ENCODE assay signal across 19 cellular contexts in genomic region chr1:6101826-6102225, GRCh38. TPM values are rescaled to one million over a fixed set of nuclear protein-coding genes. Genes with fewer than 3 reads are reported as not detected.
DNase-seq lines count a peak whose midpoint lies in the region; ATAC-seq, FAIRE-seq and TF ChIP-seq lines count a peak whose summit lies in the region.
"Had no signal": no experiment of that assay in that cellular context is flagged by ENCODE, and none has a peak within 500 bp of the region (broad histone marks: within the 10 kb centered on the region; RNA-seq: fewer than 3 reads in every experiment).

No MANE protein-coding gene starts in this region.

- no peaks in the 10 kb centered on the region for H3K27me3 ChIP-seq in BLaER1 treated with 17β-estradiol and CSF1 and Interleukin-3, amounts not matched to agents 10 nM and 100 nM
- H3K27me3 ChIP-seq in GM12878 (replicated peaks in 1 of 2; ENCODE audit: control insufficient read depth in 2 of 2, insufficient read depth in 2 of 2, low read length in 1 of 2) (no peaks in the 10 kb centered on the region), sigmoid colon (peaks cover 0 to 65% (median 37%) of the 10 kb centered on the region in 3 donors)

- H3K4me1 ChIP-seq in BLaER1 treated with 17β-estradiol and CSF1 and Interleukin-3, amounts not matched to agents 10 nM and 100 nM: peaks cover 9 to 51% (median 38%) of the 10 kb centered on the region in 10 experiments; a peak in 19 of 20 replicates
- no peaks in the 10 kb centered on the region for H3K4me1 ChIP-seq in GM12878 (ENCODE audit: control insufficient read depth, insufficient read depth, low read length)
- peaks cover 0 to 3% (median 0%) of the 10 kb centered on the region in 4 donors for H3K4me1 ChIP-seq in sigmoid colon

- BruUV-seq in GM12878 (replicated peaks; lab: Mats Ljungman, UMichigan): no TSS peak

- peaks cover 19 to 34% (median 30%) of the 10 kb centered on the region in 11 experiments; a peak in 21 of 22 replicates for H3K36me3 ChIP-seq in BLaER1 treated with 17β-estradiol and CSF1 and Interleukin-3, amounts not matched to agents 10 nM and 100 nM
- H3K36me3 ChIP-seq in GM12878 (ENCODE audit: control insufficient read depth in 2 of 2, insufficient read depth in 2 of 2, low read length in 1 of 2) (peaks cover 0 to 8% of the 10 kb centered on the region in 2 experiments; a peak in 3 of 4 replicates), sigmoid colon (no peaks in the 10 kb centered on the region)

- peaks cover 0 to 10% of the 10 kb centered on the region in 2 donors for H3K36me3 Mint-ChIP-seq in activated T-cell treated with anti-CD3 and anti-CD28 coated beads, Interleukin-2, amount 50 U/mL, for 72 hours (ENCODE audit: insufficient read depth in 2 of 2)
- H3K36me3 Mint-ChIP-seq in activated T-cell treated with anti-CD3 and anti-CD28 coated beads, Interleukin-2, amount 50 U/mL, for 24 hours (ENCODE audit: low read depth): peaks cover 26% of the 10 kb centered on the region

- POLR2A ChIA-PET in GM12878 (lab: Charles Lee): no interaction called here

- H3K9ac ChIP-seq in BLaER1 treated with 17β-estradiol and CSF1 and Interleukin-3, amounts not matched to agents 10 nM and 100 nM: peak overlapping the region in 4 of 11 experiments; percentile 33 to 46 (median 40); a peak in 3 of 22 replicates
- H3K9ac ChIP-seq in GM12878 (ENCODE audit: control insufficient read depth, insufficient read depth, low read length): no peak overlapping the region

- H3K27ac ChIP-seq in BLaER1 treated with 17β-estradiol and CSF1 and Interleukin-3, amounts not matched to agents 10 nM and 100 nM: peak overlapping the region in 2 of 11 experiments; percentile 18 to 28; a peak in 1 of 22 replicates
- H3K27ac ChIP-seq in GM12878 (ENCODE audit: control insufficient read depth, insufficient read depth) (no peak overlapping the region), sigmoid colon (no peak overlapping the region)

- no peaks in the 10 kb centered on the region for H3K79me2 ChIP-seq in GM12878 (ENCODE audit: control insufficient read depth, insufficient read depth, low read length)

- 59% methylated on average over 8 of the region's 13 CpGs for WGBS in GM12878 (ENCODE audit: insufficient coverage, insufficient replicate concordance, low lambda C conversion rate, missing lambda C conversion rate)
- 32 to 55% methylated on average over 13 of the region's 13 CpGs for WGBS in sigmoid colon, 2 donors

- no peak for DNase-seq in activated T-cell treated with anti-CD3 and anti-CD28 coated beads, Interleukin-2, amount 50 U/mL, for 72 hours
- no peak for DNase-seq in activated T-cell treated with anti-CD3 and anti-CD28 coated beads, Interleukin-2, amount 50 U/mL, for 24 hours
- no peak for DNase-seq in GM12878 (ENCODE audit: low read depth, low spot score)
- peak; percentile 48 for DNase-seq in sigmoid colon
- DNase-seq in EL: no peak
- DNase-seq in NCI-H510A (lab: John Stamatoyannopoulos, UW): no peak
- DNase-seq: C1 segment of cervical spinal cord, DMS79 treated with DMSO at 0.1 percent for 48 hours, GOT3, KG1, NCI-H1436, NCI-H2029, NCI-H2171, NCI-H446 treated with DMSO at 0.1 percent for 48 hours, NCI-H748 treated with DMSO at 0.1 percent for 48 hours had no signal

- CTCF ChIA-PET in GM12878 (lab: Yijun Ruan, JAX): no interaction called here

- H3K9me3 ChIP-seq in BLaER1 treated with 17β-estradiol and CSF1 and Interleukin-3, amounts not matched to agents 10 nM and 100 nM (replicated peaks in 1 of 11): no peaks in the 10 kb centered on the region
- H3K9me3 ChIP-seq in GM12878 (replicated peaks; ENCODE audit: control insufficient read depth, insufficient read depth, low read length): no peaks in the 10 kb centered on the region
- no peaks in the 10 kb centered on the region for H3K9me3 ChIP-seq in sigmoid colon

- no peak for TF ChIP-seq RAD21 in GM12878 (IDR thresholded peaks at IDR 0.05; ENCODE audit: insufficient read depth, low read depth, low read length)

- peak; percentile 8 to 11 for ATAC-seq in activated T-cell treated with anti-CD3 and anti-CD28 coated beads, Interleukin-2, amount 50 U/mL, for 72 hours (replicated peaks in 1 of 2)
- peak; percentile 9; the same call in 2 of the 3 replicates for ATAC-seq in GM12878
- no peak for ATAC-seq in HG03432 (IDR thresholded peaks at IDR 0.05; ENCODE audit: unreplicated experiment)

- H3K4me2 ChIP-seq in BLaER1 treated with 17β-estradiol and CSF1 and Interleukin-3, amounts not matched to agents 10 nM and 100 nM: peak overlapping the region in 7 of 11 experiments; percentile 8 to 67 (median 53); a peak in 9 of 22 replicates
- no peak overlapping the region for H3K4me2 ChIP-seq in GM12878 (ENCODE audit: control insufficient read depth, insufficient read depth)

- no peak overlapping the region for H3K4me3 ChIP-seq in BLaER1 treated with 17β-estradiol and CSF1 and Interleukin-3, amounts not matched to agents 10 nM and 100 nM
- H3K4me3 ChIP-seq in GM12878 (no peak overlapping the region), sigmoid colon (no peak overlapping the region)

- no peak for TF ChIP-seq POLR2A in GM12878 (IDR thresholded peaks at IDR 0.05; ENCODE audit: low read depth, low read length)
- no peak for TF ChIP-seq POLR2A in sigmoid colon (IDR thresholded peaks at IDR 0.05)

- in situ Hi-C loops in GM12878 (cut with MboI): no loop called here

- no peak overlapping the region for H3K27ac Mint-ChIP-seq in activated T-cell treated with anti-CD3 and anti-CD28 coated beads, Interleukin-2, amount 50 U/mL, for 72 hours
- H3K27ac Mint-ChIP-seq in activated T-cell treated with anti-CD3 and anti-CD28 coated beads, Interleukin-2, amount 50 U/mL, for 24 hours: no peak overlapping the region

- H2AFZ ChIP-seq in GM12878 (ENCODE audit: control insufficient read depth, low read depth, low read length): no peak overlapping the region

- H4K20me1 ChIP-seq in BLaER1 treated with 17β-estradiol and CSF1 and Interleukin-3, amounts not matched to agents 10 nM and 100 nM: peaks cover 20 to 91% (median 45%) of the 10 kb centered on the region in 11 experiments; a peak in 21 of 22 replicates
- H4K20me1 ChIP-seq in GM12878 (ENCODE audit: control insufficient read depth, insufficient read depth): no peaks in the 10 kb centered on the region

- TF ChIP-seq EP300 in GM12878 (IDR thresholded peaks at IDR 0.05; ENCODE audit: borderline replicate concordance in 1 of 2, control insufficient read depth in 1 of 2, low read depth in 2 of 2, low read length in 2 of 2) (no peak), sigmoid colon (IDR thresholded peaks at IDR 0.05) (no peak)

- no peaks in the 10 kb centered on the region for H3K9me3 Mint-ChIP-seq in activated T-cell treated with anti-CD3 and anti-CD28 coated beads, Interleukin-2, amount 50 U/mL, for 72 hours
- H3K9me3 Mint-ChIP-seq in activated T-cell treated with anti-CD3 and anti-CD28 coated beads, Interleukin-2, amount 50 U/mL, for 24 hours: no peaks in the 10 kb centered on the region

- TF ChIP-seq CTCF in GM12878 (IDR thresholded peaks at IDR 0.05 in 2 of 3, conservative IDR thresholded peaks at IDR 0.05 in 1 of 3; ENCODE audit: control insufficient read depth in 2 of 3, extremely low read depth in 1 of 3, insufficient read depth in 1 of 3, low read depth in 3 of 3, low read length in 3 of 3): no peak
- no peak for TF ChIP-seq CTCF in sigmoid colon (IDR thresholded peaks at IDR 0.05)

- intact Hi-C loops in GM12878 (cut with micrococcal nuclease; ENCODE audit: unreplicated experiment) (no loop called here), sigmoid colon (cut with DNase I) (no loop called here)

- SMC1A ChIA-PET in GM12878 (lab: Charles Lee; ENCODE audit: uncharacterized antibody, unreplicated experiment): no interaction called here

- H3K4me1 Mint-ChIP-seq in activated T-cell treated with anti-CD3 and anti-CD28 coated beads, Interleukin-2, amount 50 U/mL, for 72 hours (ENCODE audit: low read depth): peaks cover 6% of the 10 kb centered on the region
- no peaks in the 10 kb centered on the region for H3K4me1 Mint-ChIP-seq in activated T-cell treated with anti-CD3 and anti-CD28 coated beads, Interleukin-2, amount 50 U/mL, for 24 hours (ENCODE audit: low read depth)

- no peak overlapping the region for H3K4me3 Mint-ChIP-seq in activated T-cell treated with anti-CD3 and anti-CD28 coated beads, Interleukin-2, amount 50 U/mL, for 72 hours
- no peak overlapping the region for H3K4me3 Mint-ChIP-seq in activated T-cell treated with anti-CD3 and anti-CD28 coated beads, Interleukin-2, amount 50 U/mL, for 24 hours

- no peak for FAIRE-seq in GM12878 (lab: Jason Lieb, UNC)
- FAIRE-seq: G401.6, GM12891 had no signal

- RAD21 ChIA-PET in GM12878 (lab: Charles Lee; ENCODE audit: unreplicated experiment): no interaction called here

- peaks cover under 1% of the 10 kb centered on the region for H3K27me3 Mint-ChIP-seq in activated T-cell treated with anti-CD3 and anti-CD28 coated beads, Interleukin-2, amount 50 U/mL, for 72 hours (ENCODE audit: low read depth)
- peaks cover 4% of the 10 kb centered on the region for H3K27me3 Mint-ChIP-seq in activated T-cell treated with anti-CD3 and anti-CD28 coated beads, Interleukin-2, amount 50 U/mL, for 24 hours

RNA-seq across cellular contexts. Expression of gene KCNAB2, which starts 56.1 kb away (rescaled TPM):
- total RNA-seq in activated T-cell treated with anti-CD3 and anti-CD28 coated beads, Interleukin-2, amount 50 U/mL, for 72 hours: 100 to 1,000 TPM; 210 to 232 TPM
- 140 and 169 TPM in 2 replicates for total RNA-seq in GM12878 (2013; cell fraction: nucleolus; rRNA removed)
- total RNA-seq in GM12878 (2014; rRNA removed) (46.6 and 55.6 TPM in 2 replicates), GM12878 (2014; rRNA removed; fragmentation: Illumina TruSeq; extraction: Trizol) (34.8 and 36.9 TPM in 2 replicates), GM12878 (2021) (118 and 123 TPM in 2 replicates), sigmoid colon (1 to 10 TPM; 6.8 to 9.0 (median 7.7) TPM)
- polyA plus RNA-seq in GM12878 (2011; ENCODE audit: low read depth): 19.6 TPM
- polyA plus RNA-seq in GM12878 (2011; rRNA removed) (59.0 and 117 TPM in 2 replicates), GM12878 (2014; fragmentation: Illumina TruSeq; extraction: Trizol) (23.7 and 57.4 TPM in 2 replicates), GM12878 (2014; fragmentation: Nextera tagmentation; extraction: Ambion mirVana) (1 to 10 TPM; 2.9 to 4.7 TPM), GM12878 (2014; rRNA removed) (98.9 and 115 TPM in 2 replicates), GM12878 (2016; fragmentation: Nextera tagmentation; extraction: Ambion mirVana) (10 to 100 TPM; 67.5 to 73.2 TPM), sigmoid colon (10 to 100 TPM in 1 of 3 donors, 1 to 10 TPM in 2; 3.0 to 23.5 (median 4.9) TPM)
- polyA plus RNA-seq in GM12878 (2011; cell fraction: cytosol; rRNA removed): 99.8 and 112 TPM in 2 replicates
- 639 and 737 TPM in 2 replicates for polyA plus RNA-seq in GM12878 (2011; cell fraction: nucleus; rRNA removed)
- polyA plus RNA-seq in GM12878 (2012): 60.1 and 83.6 TPM in 2 replicates
- polyA minus RNA-seq in GM12878 (2011; rRNA and poly(A)+ RNA removed): 64.4 and 91.4 TPM in 2 replicates
- polyA minus RNA-seq in GM12878 (2011; cell fraction: cytosol; rRNA and poly(A)+ RNA removed): 39.9 and 41.6 TPM in 2 replicates
- polyA minus RNA-seq in GM12878 (2011; cell fraction: nucleus; rRNA and poly(A)+ RNA removed): 90.3 and 105 TPM in 2 replicates
